1 cellular context compared by ENCODE assay signal in the genomic region with DNA sequence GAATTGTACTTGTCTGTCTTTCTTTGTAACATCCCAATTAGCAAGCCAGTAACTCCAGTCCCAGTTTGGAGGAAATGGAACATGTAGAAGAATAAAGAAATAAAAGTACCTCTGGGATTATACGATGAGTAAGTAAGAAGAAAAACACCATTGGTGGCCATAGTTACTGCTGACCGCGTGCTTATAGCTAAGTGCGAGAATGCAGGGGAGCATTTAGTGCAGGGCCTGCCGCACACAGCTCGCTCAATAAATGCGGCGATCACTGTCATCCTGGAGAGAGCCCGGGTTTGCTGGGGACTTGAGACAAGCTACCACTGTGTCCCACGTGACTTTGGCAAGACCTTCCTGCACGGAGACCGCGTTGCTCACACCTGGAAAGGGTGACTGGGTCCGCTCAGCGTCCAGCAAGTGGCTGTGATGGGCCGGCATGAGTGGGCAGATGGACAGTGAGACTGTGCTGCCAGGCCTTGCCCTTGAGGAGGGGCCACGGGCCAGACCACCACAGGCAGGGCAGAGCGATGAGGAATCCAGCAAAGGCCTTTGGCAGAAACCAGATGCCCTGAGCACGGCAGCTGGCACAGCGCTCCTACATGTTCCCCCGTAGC.
TF ChIP-seq lines count a peak whose summit lies in the region.

No MANE protein-coding gene starts in this region.

TF ChIP-seq in HepG2, 621 proteins besides CTCF, POLR2A, EP300 and RAD21:
- TF ChIP-seq ZSCAN22 (CRISPR knock-in tag; IDR thresholded peaks at IDR 0.05): no peak
- TF ChIP-seq ZBTB38 (CRISPR knock-in tag; IDR thresholded peaks at IDR 0.05): peak; percentile 79; the same call in 1 of the 2 replicates
- TF ChIP-seq AHR (CRISPR knock-in tag; IDR thresholded peaks at IDR 0.05): peak; percentile 32; the same call in 1 of the 2 replicates
- TF ChIP-seq ZNF768 (CRISPR knock-in tag; IDR thresholded peaks at IDR 0.05): peak; percentile 36; the same call in 1 of the 2 replicates
- TF ChIP-seq, protein P1, sequence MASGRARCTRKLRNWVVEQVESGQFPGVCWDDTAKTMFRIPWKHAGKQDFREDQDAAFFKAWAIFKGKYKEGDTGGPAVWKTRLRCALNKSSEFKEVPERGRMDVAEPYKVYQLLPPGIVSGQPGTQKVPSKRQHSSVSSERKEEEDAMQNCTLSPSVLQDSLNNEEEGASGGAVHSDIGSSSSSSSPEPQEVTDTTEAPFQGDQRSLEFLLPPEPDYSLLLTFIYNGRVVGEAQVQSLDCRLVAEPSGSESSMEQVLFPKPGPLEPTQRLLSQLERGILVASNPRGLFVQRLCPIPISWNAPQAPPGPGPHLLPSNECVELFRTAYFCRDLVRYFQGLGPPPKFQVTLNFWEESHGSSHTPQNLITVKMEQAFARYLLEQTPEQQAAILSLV (CRISPR knock-in tag; IDR thresholded peaks at IDR 0.05; ENCODE audit: borderline replicate concordance): no peak
